ENCODE assay signal across 8 cellular contexts in the genomic region with DNA sequence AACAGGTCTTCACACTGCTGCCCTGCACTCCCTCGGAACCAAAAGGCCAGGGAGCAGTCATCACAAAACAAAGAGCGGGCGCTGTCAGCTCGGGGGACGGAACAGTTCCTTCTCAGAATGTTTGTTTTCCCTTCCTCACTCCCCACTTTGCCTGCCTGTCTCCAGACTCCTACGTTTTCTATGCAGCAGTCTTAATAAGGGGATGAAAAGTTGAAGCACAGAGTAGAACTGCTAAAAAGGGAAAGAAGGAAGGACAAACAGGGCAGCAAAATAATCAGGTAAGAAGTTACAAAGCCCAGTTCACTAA. TPM values are rescaled to one million over a fixed set of nuclear protein-coding genes. Genes with fewer than 3 reads are reported as not detected.
DNase-seq lines count a peak whose midpoint lies in the region; ATAC-seq and TF ChIP-seq lines count a peak whose summit lies in the region.

No MANE protein-coding gene starts in this region.

- intact Hi-C loops in vagina (cut with DNase I) = loop anchor here (5.0 to 10.0 kb wide), 2 partner anchors 40 to 53 kb away; partner anchors contain the start of gene TIPRL

- ATAC-seq in HG03442 (IDR thresholded peaks at IDR 0.05; ENCODE audit: unreplicated experiment) = no peak

- H3K27me3 Mint-ChIP-seq in activated naive CD4-positive, alpha-beta T cell treated with anti-CD3 and anti-CD28 coated beads, Interleukin-2, amount 50 U/mL, for 24 hours = peaks cover 22% of the 10 kb centered on the region

- peaks cover 30% of the 10 kb centered on the region for H3K4me1 Mint-ChIP-seq in activated naive CD4-positive, alpha-beta T cell treated with anti-CD3 and anti-CD28 coated beads, Interleukin-2, amount 50 U/mL, for 24 hours

- no peaks in the 10 kb centered on the region for H3K9me3 Mint-ChIP-seq in activated naive CD4-positive, alpha-beta T cell treated with anti-CD3 and anti-CD28 coated beads, Interleukin-2, amount 50 U/mL, for 24 hours

- H3K9me3 ChIP-seq in mesodermal cell (ENCODE audit: control insufficient read depth, low read length) (no peaks in the 10 kb centered on the region), vagina (no peaks in the 10 kb centered on the region)

- H3K27ac Mint-ChIP-seq in activated naive CD4-positive, alpha-beta T cell treated with anti-CD3 and anti-CD28 coated beads, Interleukin-2, amount 50 U/mL, for 24 hours = peak overlapping the region; percentile 97

- TF ChIP-seq CTCF in choroid plexus epithelial cell (conservative IDR thresholded peaks at IDR 0.05; ENCODE audit: low read depth, low read length) = no peak
- TF ChIP-seq CTCF in vagina (IDR thresholded peaks at IDR 0.05) = no peak

- H3K27me3 ChIP-seq in vagina = no peaks in the 10 kb centered on the region

- no peaks in the 10 kb centered on the region for H3K36me3 Mint-ChIP-seq in activated naive CD4-positive, alpha-beta T cell treated with anti-CD3 and anti-CD28 coated beads, Interleukin-2, amount 50 U/mL, for 24 hours

- peaks cover 9% of the 10 kb centered on the region for H3K36me3 ChIP-seq in mesodermal cell (ENCODE audit: control insufficient read depth, insufficient read depth, low read length)
- H3K36me3 ChIP-seq in vagina = no peaks in the 10 kb centered on the region

- no peak for DNase-seq in activated naive CD4-positive, alpha-beta T cell treated with anti-CD3 and anti-CD28 coated beads, Interleukin-2, amount 50 U/mL, for 16 hours
- DNase-seq in choroid plexus epithelial cell (ENCODE audit: low read depth) (no peak), vagina (ENCODE audit: extremely low spot score in 2 of 2) (no peak), DMS153 treated with DMSO at 0.1 percent for 48 hours (lab: John Stamatoyannopoulos, UW; ENCODE audit: unreplicated experiment) (no peak), pons (ENCODE audit: low spot score) (no peak)

- TF ChIP-seq POLR2A in vagina (IDR thresholded peaks at IDR 0.05) = no peak

- 0% methylated on average over 1 to 5 of the region's 6 CpGs for WGBS in mesodermal cell (ENCODE audit: insufficient coverage in 2 of 2), 2 experiments

- H3K4me3 Mint-ChIP-seq in activated naive CD4-positive, alpha-beta T cell treated with anti-CD3 and anti-CD28 coated beads, Interleukin-2, amount 50 U/mL, for 24 hours = peak overlapping the region; percentile 93

- H3K27ac ChIP-seq in mesodermal cell (ENCODE audit: low read depth, low read length, severe bottlenecking) (peak overlapping the region; percentile 77), vagina (peak overlapping the region; percentile 84)

- H3K4me1 ChIP-seq in mesodermal cell (ENCODE audit: control insufficient read depth, insufficient read depth, low read length, poor library complexity, severe bottlenecking) (peaks cover 10% of the 10 kb centered on the region), vagina (peaks cover 32% of the 10 kb centered on the region)

- H3K4me3 ChIP-seq in choroid plexus epithelial cell (ENCODE audit: low read depth, low read length) (peak overlapping the region; percentile 68), mesodermal cell (ENCODE audit: extremely low read depth, insufficient read depth, low read length, poor library complexity, severe bottlenecking) (peak overlapping the region; percentile 70), vagina (peak overlapping the region; percentile 75 to 77)

RNA-seq across cellular contexts. Expression of gene GPR161, which starts 0.7 kb away (rescaled TPM):
- 23.4 TPM for polyA plus RNA-seq in mesodermal cell (2013, experiment 1 of 2)
- polyA plus RNA-seq in mesodermal cell (2013, experiment 2 of 2) = 20.6 TPM
- total RNA-seq in vagina = 15.7 TPM

RNA-seq across cellular contexts. Expression of gene TIPRL, which starts 41.3 kb away (rescaled TPM):
- 38.4 TPM for polyA plus RNA-seq in mesodermal cell (2013, experiment 1 of 2)
- 38.4 TPM for polyA plus RNA-seq in mesodermal cell (2013, experiment 2 of 2)
- total RNA-seq in vagina = 20.4 TPM
